24 cellular contexts compared by ENCODE assay signal in the genomic region with DNA sequence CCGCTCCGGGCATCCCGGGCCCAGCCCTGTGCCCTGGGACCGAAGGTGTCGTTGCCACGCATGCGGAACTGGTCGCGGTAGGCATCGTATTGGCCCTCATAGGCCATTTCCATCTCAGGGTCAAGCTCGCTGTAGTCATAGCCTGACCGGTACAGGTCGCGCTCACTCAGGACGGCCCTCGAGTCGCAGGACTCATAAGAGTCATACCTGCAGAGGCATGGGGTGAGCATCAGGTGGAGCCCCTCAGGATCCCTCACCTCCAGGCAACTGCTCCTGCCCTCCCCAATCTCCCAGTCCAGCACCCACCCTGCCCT.
"Had no signal": no experiment of that assay in that cellular context is flagged by ENCODE, and none has a peak within 500 bp of the region (broad histone marks: within the 10 kb centered on the region; RNA-seq: fewer than 3 reads in every experiment).

No MANE protein-coding gene starts in this region.

- H3K9me3 ChIP-seq: SJCRH30, stomach, testis had no signal

- H3K9me3 Mint-ChIP-seq: activated naive CD4-positive, alpha-beta T cell treated with anti-CD3 and anti-CD28 coated beads, Interleukin-2, amount 50 U/mL, for 24 hours; brain; memory B cell; nephron; stimulated activated memory B cell treated with anti-CD40 and anti-IgM and Interleukin-4, amounts not matched to agents 10 μg/mL and 1 μg/mL and 100 μg/mL, for 72 hours; T-cell; T-helper 2 cell treated with Interferon-gamma antibody and Interleukin-4, amounts not matched to agents 5 μg/mL and 100 μg/mL, for 36 hours; type B pancreatic cell had no signal

- H3K27me3 Mint-ChIP-seq: activated naive CD4-positive, alpha-beta T cell treated with anti-CD3 and anti-CD28 coated beads, Interleukin-2, amount 50 U/mL, for 24 hours; memory B cell; stimulated activated memory B cell treated with anti-CD40 and anti-IgM and Interleukin-4, amounts not matched to agents 10 μg/mL and 1 μg/mL and 100 μg/mL, for 72 hours; T-cell; type B pancreatic cell had no signal

- FAIRE-seq: TTC549 had no signal

- H3K27me3 ChIP-seq: SJCRH30, stomach, testis had no signal

- DNase-seq: activated CD4-positive, alpha-beta T cell treated with anti-CD3 and anti-CD28 coated beads, Interleukin-2, amount 50 U/mL, for 1 hour; activated CD4-positive, CD25-positive, alpha-beta regulatory T cell treated with anti-CD3 and anti-CD28 coated beads, Interleukin-2, amount 50 U/mL, for 72 hours; activated CD8-positive, alpha-beta T cell treated with anti-CD3 and anti-CD28 coated beads, Interleukin-2, amount 10 ng/mL, durations not matched to agents 7 days and 5 days; activated gamma-delta T cell treated with Interleukin-2 at 50 U/mL for 16 hours; dermis blood vessel endothelial cell; effector CD8-positive, alpha-beta T cell; hippocampal formation; nucleus accumbens; SJCRH30; stimulated activated CD4-positive, alpha-beta T cell treated with anti-CD3 and anti-CD28 coated beads, Interleukin-2, amount 100 ng/mL, for 24 hours; stomach; T-cell; testis; WERI-Rb-1 had no signal

- ATAC-seq: activated CD8-positive, alpha-beta T cell treated with anti-CD3 and anti-CD28 coated beads, Interleukin-2, amount 10 ng/mL, durations not matched to agents 7 days and 5 days; esophagus mucosa; stimulated activated memory B cell treated with anti-CD40 and anti-IgM and Interleukin-4, amounts not matched to agents 10 μg/mL and 1 μg/mL and 100 μg/mL, for 72 hours; T-cell had no signal

- H3K4me1 ChIP-seq: SJCRH30 had no signal

- H3K4me3 ChIP-seq: SJCRH30, skin epidermis, stomach, testis had no signal

- H3K4me3 Mint-ChIP-seq: activated CD8-positive, alpha-beta T cell treated with anti-CD3 and anti-CD28 coated beads, Interleukin-2, amount 10 ng/mL, durations not matched to agents 7 days and 5 days; activated naive CD4-positive, alpha-beta T cell treated with anti-CD3 and anti-CD28 coated beads, Interleukin-2, amount 50 U/mL, for 24 hours; brain; memory B cell; nephron; stimulated activated memory B cell treated with anti-CD40 and anti-IgM and Interleukin-4, amounts not matched to agents 10 μg/mL and 1 μg/mL and 100 μg/mL, for 72 hours; T-cell; T-helper 2 cell treated with Interferon-gamma antibody and Interleukin-4, amounts not matched to agents 5 μg/mL and 100 μg/mL, for 36 hours; type B pancreatic cell had no signal

- H3K27ac ChIP-seq: SJCRH30, skin epidermis, testis, WERI-Rb-1 had no signal

- H3K27ac Mint-ChIP-seq: activated CD8-positive, alpha-beta T cell treated with anti-CD3 and anti-CD28 coated beads, Interleukin-2, amount 10 ng/mL, durations not matched to agents 7 days and 5 days; activated naive CD4-positive, alpha-beta T cell treated with anti-CD3 and anti-CD28 coated beads, Interleukin-2, amount 50 U/mL, for 24 hours; memory B cell; nephron; stimulated activated memory B cell treated with anti-CD40 and anti-IgM and Interleukin-4, amounts not matched to agents 10 μg/mL and 1 μg/mL and 100 μg/mL, for 72 hours; T-cell; T-helper 2 cell treated with Interferon-gamma antibody and Interleukin-4, amounts not matched to agents 5 μg/mL and 100 μg/mL, for 36 hours; type B pancreatic cell had no signal
